Comparison of ENCODE assay signal across 18 cellular contexts in genomic region chr2:226183550-226183949, GRCh38.
DNase-seq lines count a peak whose midpoint lies in the region; ATAC-seq, FAIRE-seq and TF ChIP-seq lines count a peak whose summit lies in the region.
"Had no signal": no experiment of that assay in that cellular context is flagged by ENCODE, and none has a peak within 500 bp of the region (broad histone marks: within the 10 kb centered on the region; RNA-seq: fewer than 3 reads in every experiment).

No MANE protein-coding gene starts in this region.

- H3K27me3 Mint-ChIP-seq in activated T-cell treated with anti-CD3 and anti-CD28 coated beads, Interleukin-2, amount 50 U/mL, for 72 hours (ENCODE audit: low read depth): peaks cover 22% of the 10 kb centered on the region

- peak overlapping the region; percentile 41 for H3K27ac ChIP-seq in HepG2 (ENCODE audit: extremely low read length, insufficient read depth, low read length)
- no peak overlapping the region for H3K27ac ChIP-seq in right lobe of liver
- H3K27ac ChIP-seq in SK-N-MC: peak overlapping the region; percentile 58; the same call in 1 of the 2 replicates
- H3K27ac ChIP-seq in uterus: peak overlapping the region; percentile 77 to 81
- no peak overlapping the region for H3K27ac ChIP-seq in mesendoderm (ENCODE audit: low read depth, low read length)
- H3K27ac ChIP-seq: BLaER1 treated with 17β-estradiol and CSF1 and Interleukin-3, amounts not matched to agents 10 nM and 100 nM had no signal

- TF ChIP-seq POLR2A in HepG2 (IDR thresholded peaks at IDR 0.05; ENCODE audit: insufficient read depth in 1 of 2, low read depth in 2 of 2, low read length in 2 of 2): no peak
- TF ChIP-seq POLR2A in right lobe of liver (IDR thresholded peaks at IDR 0.05): no peak
- no peak for TF ChIP-seq POLR2A in uterus (IDR thresholded peaks at IDR 0.05)

- in situ Hi-C loops in HepG2 (cut with HindIII; ENCODE audit: extremely low pct_ligation_motif_present, low pct_unique_long_range_greater_than_20kb): no loop called here

- intact Hi-C loops in HepG2 (cut with micrococcal nuclease; ENCODE audit: unreplicated experiment) (no loop called here), right lobe of liver (cut with DNase I) (no loop called here), uterus (cut with DNase I; ENCODE audit: low total_unique reads) (no loop called here)

- H3K4me1 ChIP-seq in HepG2 (ENCODE audit: insufficient read depth, low read length) (peaks cover 55% of the 10 kb centered on the region), right lobe of liver (no peaks in the 10 kb centered on the region), uterus (peaks cover 0 to 24% of the 10 kb centered on the region in 2 donors), mesendoderm (ENCODE audit: control insufficient read depth, low read depth, low read length) (no peaks in the 10 kb centered on the region)

- H3K9me3 ChIP-seq in HepG2 (ENCODE audit: low read length): peaks cover 4% of the 10 kb centered on the region
- peaks cover 0 to 6% (median under 1%) of the 10 kb centered on the region in 4 donors for H3K9me3 ChIP-seq in right lobe of liver
- no peaks in the 10 kb centered on the region for H3K9me3 ChIP-seq in SK-N-MC (ENCODE audit: low read depth, low read length)
- no peaks in the 10 kb centered on the region for H3K9me3 ChIP-seq in uterus
- H3K9me3 ChIP-seq: HAP-1 had no signal

- BruUV-seq in HepG2 (replicated peaks; lab: Mats Ljungman, UMichigan): no TSS peak

- H3K4ac ChIP-seq in mesendoderm (ENCODE audit: low read depth, low read length): no peak overlapping the region

- H3K4me3 Mint-ChIP-seq in activated T-cell treated with anti-CD3 and anti-CD28 coated beads, Interleukin-2, amount 50 U/mL, for 72 hours: no peak overlapping the region
- H3K4me3 Mint-ChIP-seq: CD8-positive, alpha-beta T cell had no signal

- DNase-seq in HepG2 (ENCODE audit: low spot score) (no peak), right lobe of liver (no peak), SK-N-MC (ENCODE audit: low read depth, low spot score) (no peak), fibroblast of the conjunctiva (ENCODE audit: low read depth) (peak; percentile 26), uterus (no peak), DMS79 treated with DMSO at 0.1 percent for 48 hours (lab: John Stamatoyannopoulos, UW) (no peak), mesendoderm (no peak)
- DNase-seq in activated T-cell treated with anti-CD3 and anti-CD28 coated beads, Interleukin-2, amount 50 U/mL, for 72 hours: no peak
- DNase-seq: 8988T; CD8-positive, alpha-beta T cell; DMS79; NCI-H1105 treated with DMSO at 0.1 percent for 48 hours; NCI-H1694; NCI-H2081 treated with DMSO at 0.1 percent for 48 hours; SHP77 treated with DMSO at 0.1 percent for 48 hours had no signal

- H3K9me3 Mint-ChIP-seq in activated T-cell treated with anti-CD3 and anti-CD28 coated beads, Interleukin-2, amount 50 U/mL, for 72 hours: peaks cover 0 to 7% of the 10 kb centered on the region in 2 donors

- WGBS in HepG2 (ENCODE audit: low lambda C conversion rate): 96% methylated on average over 3 of the region's 3 CpGs
- 84% methylated on average over 3 of the region's 3 CpGs for WGBS in right lobe of liver (ENCODE audit: insufficient coverage, low coverage, low lambda C conversion rate, missing lambda C conversion rate)
- WGBS in mesendoderm (ENCODE audit: extremely low coverage, insufficient coverage, low lambda C conversion rate): no CpG with 5 or more reads among the region's 3 CpGs

- H3K36me3 Mint-ChIP-seq in activated T-cell treated with anti-CD3 and anti-CD28 coated beads, Interleukin-2, amount 50 U/mL, for 72 hours (ENCODE audit: insufficient read depth in 2 of 2): peaks cover 0 to 2% of the 10 kb centered on the region in 2 donors
- H3K36me3 Mint-ChIP-seq: CD8-positive, alpha-beta T cell had no signal

- H3K4me3 ChIP-seq in HepG2 (replicated peaks in 1 of 3; ENCODE audit: insufficient read depth in 1 of 3, low read depth in 2 of 3, low read length in 3 of 3): no peak overlapping the region
- H3K4me3 ChIP-seq in right lobe of liver: no peak overlapping the region
- no peak overlapping the region for H3K4me3 ChIP-seq in SK-N-MC
- no peak overlapping the region for H3K4me3 ChIP-seq in uterus
- no peak overlapping the region for H3K4me3 ChIP-seq in mesendoderm (ENCODE audit: low read length)
- H3K4me3 ChIP-seq: BLaER1 treated with 17β-estradiol and CSF1 and Interleukin-3, amounts not matched to agents 10 nM and 100 nM; HAP-1; K562 had no signal

- H3K4me1 Mint-ChIP-seq in activated T-cell treated with anti-CD3 and anti-CD28 coated beads, Interleukin-2, amount 50 U/mL, for 72 hours (ENCODE audit: low read depth): no peaks in the 10 kb centered on the region

- H3K79me2 ChIP-seq in HepG2 (ENCODE audit: insufficient read depth, low read length): no peaks in the 10 kb centered on the region
- H3K79me2 ChIP-seq in mesendoderm (ENCODE audit: control insufficient read depth, insufficient read depth, low read length): no peaks in the 10 kb centered on the region

- no peak for FAIRE-seq in HepG2 (lab: Jason Lieb, UNC)
- FAIRE-seq: K562 had no signal

- H3K9ac ChIP-seq in HepG2 (ENCODE audit: insufficient read depth, low read depth, low read length): no peak overlapping the region
- H3K9ac ChIP-seq in SK-N-MC (ENCODE audit: insufficient read length): peak overlapping the region; percentile 5
- no peak overlapping the region for H3K9ac ChIP-seq in mesendoderm (ENCODE audit: low read length)
- H3K9ac ChIP-seq: BLaER1 treated with 17β-estradiol and CSF1 and Interleukin-3, amounts not matched to agents 10 nM and 100 nM had no signal

- H3K79me1 ChIP-seq in mesendoderm (ENCODE audit: low read length): no peaks in the 10 kb centered on the region

- POLR2A ChIA-PET in HepG2 (lab: Yijun Ruan, JAX): interaction anchor here (0.6 kb wide), 1 partner anchor 617 kb away, joined by 3 read pairs; no protein-coding TSS in a partner anchor

- no peaks in the 10 kb centered on the region for H4K20me1 ChIP-seq in HepG2 (ENCODE audit: insufficient read depth, low read length)
- H4K20me1 ChIP-seq: BLaER1 treated with 17β-estradiol and CSF1 and Interleukin-3, amounts not matched to agents 10 nM and 100 nM had no signal

- H3K23ac ChIP-seq in mesendoderm (ENCODE audit: low read length): no peak overlapping the region

- no peak overlapping the region for H2BK15ac ChIP-seq in mesendoderm (replicated peaks; ENCODE audit: low read depth)

- no peak overlapping the region for H3K18ac ChIP-seq in mesendoderm (ENCODE audit: low read length)

- no peak overlapping the region for H2AFZ ChIP-seq in HepG2 (ENCODE audit: low read length)

- ATAC-seq in HepG2 (no peak), right lobe of liver (no peak)
- no peak for ATAC-seq in activated T-cell treated with anti-CD3 and anti-CD28 coated beads, Interleukin-2, amount 50 U/mL, for 72 hours (replicated peaks in 1 of 2)
- ATAC-seq: CD8-positive, alpha-beta T cell; K562 had no signal

- H3K27ac Mint-ChIP-seq in activated T-cell treated with anti-CD3 and anti-CD28 coated beads, Interleukin-2, amount 50 U/mL, for 72 hours: no peak overlapping the region
- H3K27ac Mint-ChIP-seq: CD8-positive, alpha-beta T cell had no signal

- CTCF ChIA-PET in HepG2 (lab: Yijun Ruan, JAX; ENCODE audit: low intra/inter-chr PET ratio, low total read pairs): no interaction called here

- no peak overlapping the region for H2BK120ac ChIP-seq in mesendoderm (ENCODE audit: low read depth, low read length)

- no peak overlapping the region for H2BK5ac ChIP-seq in mesendoderm (ENCODE audit: low read length)

- TF ChIP-seq EP300 in HepG2 (IDR thresholded peaks at IDR 0.05; ENCODE audit: low read depth in 2 of 2, low read length in 2 of 2): no peak
- no peak for TF ChIP-seq EP300 in HepG2 (CRISPR knock-in tag; IDR thresholded peaks at IDR 0.05; ENCODE audit: borderline replicate concordance)

- no peak overlapping the region for H2AK5ac ChIP-seq in mesendoderm (ENCODE audit: low read length)

- TF ChIP-seq CTCF in HepG2 (CRISPR knock-in tag; IDR thresholded peaks at IDR 0.05) (no peak), right lobe of liver (IDR thresholded peaks at IDR 0.05) (no peak), uterus (IDR thresholded peaks at IDR 0.05) (no peak)

- H3K27me3 ChIP-seq in HepG2 (ENCODE audit: control insufficient read depth in 1 of 2, insufficient read depth in 2 of 2, low read length in 2 of 2): no peaks in the 10 kb centered on the region
- H3K27me3 ChIP-seq in right lobe of liver: no peaks in the 10 kb centered on the region
- H3K27me3 ChIP-seq in uterus: no peaks in the 10 kb centered on the region
- H3K27me3 ChIP-seq in mesendoderm (ENCODE audit: insufficient read depth, low read length, poor library complexity): no peaks in the 10 kb centered on the region
- H3K27me3 ChIP-seq: BLaER1 treated with 17β-estradiol and CSF1 and Interleukin-3, amounts not matched to agents 10 nM and 100 nM had no signal

- TF ChIP-seq RAD21 in HepG2 (CRISPR knock-in tag; IDR thresholded peaks at IDR 0.05): no peak

- no peak overlapping the region for H4K5ac ChIP-seq in mesendoderm (ENCODE audit: low read length)

- H4K8ac ChIP-seq in mesendoderm (ENCODE audit: low read depth, low read length): no peak overlapping the region

- no peaks in the 10 kb centered on the region for H3K36me3 ChIP-seq in HepG2 (replicated peaks in 1 of 2; ENCODE audit: control insufficient read depth in 1 of 2, insufficient read depth in 2 of 2, low read length in 2 of 2)
- no peaks in the 10 kb centered on the region for H3K36me3 ChIP-seq in right lobe of liver
- no peaks in the 10 kb centered on the region for H3K36me3 ChIP-seq in SK-N-MC (ENCODE audit: insufficient read depth, low read length)
- no peaks in the 10 kb centered on the region for H3K36me3 ChIP-seq in uterus
- no peaks in the 10 kb centered on the region for H3K36me3 ChIP-seq in mesendoderm (ENCODE audit: control insufficient read depth, insufficient read depth, low read length)
- H3K36me3 ChIP-seq: BLaER1 treated with 17β-estradiol and CSF1 and Interleukin-3, amounts not matched to agents 10 nM and 100 nM; HAP-1 had no signal

- H3K4me2 ChIP-seq in HepG2 (ENCODE audit: low read depth, low read length) (no peak overlapping the region), mesendoderm (ENCODE audit: low read length) (no peak overlapping the region)
- H3K4me2 ChIP-seq: BLaER1 treated with 17β-estradiol and CSF1 and Interleukin-3, amounts not matched to agents 10 nM and 100 nM had no signal

- H3K56ac ChIP-seq in mesendoderm (ENCODE audit: low read length): no peak overlapping the region

TF ChIP-seq in HepG2, 621 proteins besides CTCF, POLR2A, EP300 and RAD21:
- no peak for TF ChIP-seq IRX3 (CRISPR knock-in tag; IDR thresholded peaks at IDR 0.05; ENCODE audit: borderline replicate concordance, low read depth)
- TF ChIP-seq ATF4 (CRISPR knock-in tag; IDR thresholded peaks at IDR 0.05): peak in 1 of 2 experiments; percentile 69; a peak in 2 of 4 replicates

Comparison
In these comparisons a context has a peak if more than half of its experiments do, and no peak if none do; other contexts are left out.
1. H3K27ac ChIP-seq: peak in HepG2 (single experiment), SK-N-MC (single experiment) and uterus (2 of 2); none in right lobe of liver (0 of 3) and mesendoderm (single experiment).